In genomic region chr9:86783884-86784283, GRCh38 we compare ENCODE assay signal across 1 cellular context.
TF ChIP-seq lines count a peak whose summit lies in the region.

No MANE protein-coding gene starts in this region.

TF ChIP-seq in GM23338, 12 proteins besides CTCF, POLR2A, EP300 and RAD21 (continued from another document):
- no peak for TF ChIP-seq REST (IDR thresholded peaks at IDR 0.05; ENCODE audit: unreplicated experiment)
- TF ChIP-seq ZNF331 (CRISPR knock-in tag; IDR thresholded peaks at IDR 0.05; ENCODE audit: low read depth) = no peak
- no peak for TF ChIP-seq EZH2phosphoT487 (IDR thresholded peaks at IDR 0.05; ENCODE audit: unreplicated experiment)
- no peak for TF ChIP-seq NANOG (IDR thresholded peaks at IDR 0.05; ENCODE audit: borderline replicate concordance)
TF ChIP-seq in GM23338: peak in this region for 0.
